Comparison of ENCODE assay signal across 1 cellular context in genomic region chr2:236576053-236576452, GRCh38.
TF ChIP-seq lines count a peak whose summit lies in the region.

No MANE protein-coding gene starts in this region.

TF ChIP-seq in WTC11, 78 proteins besides CTCF, POLR2A, EP300 and RAD21 (continued from another document):
- TF ChIP-seq AFF4 (CRISPR knock-in tag; IDR thresholded peaks at IDR 0.05; ENCODE audit: borderline replicate concordance) (no peak), RELA (CRISPR knock-in tag; IDR thresholded peaks at IDR 0.05; ENCODE audit: borderline replicate concordance) (no peak), TEAD4 (CRISPR knock-in tag; IDR thresholded peaks at IDR 0.05) (no peak), NFE2L1 (CRISPR knock-in tag; IDR thresholded peaks at IDR 0.05) (no peak)
